Comparison of ENCODE assay signal across 26 cellular contexts in the genomic region with DNA sequence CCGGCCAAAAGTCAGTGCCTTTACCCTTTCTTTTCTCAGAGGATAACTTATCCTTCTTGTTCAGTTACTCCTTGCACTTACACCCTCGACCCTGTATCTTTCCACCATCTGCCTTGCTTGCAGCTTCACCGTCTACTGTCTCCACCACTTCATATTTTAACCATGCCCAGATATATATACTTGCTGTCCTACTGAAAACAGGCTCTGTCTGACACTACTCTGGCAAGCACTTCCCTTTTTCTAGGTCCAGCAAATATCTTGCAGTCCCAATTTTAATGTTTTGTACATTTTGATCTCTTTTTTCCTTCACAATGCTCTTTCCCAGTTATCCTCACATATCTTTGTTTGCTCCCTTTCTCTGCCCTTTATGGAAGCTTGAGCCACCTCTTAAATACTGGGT.
"Had no signal": no experiment of that assay in that cellular context is flagged by ENCODE, and none has a peak within 500 bp of the region (broad histone marks: within the 10 kb centered on the region; RNA-seq: fewer than 3 reads in every experiment).

No MANE protein-coding gene starts in this region.

- H3K4me1 ChIP-seq: esophagus squamous epithelium, heart right ventricle, left ventricle myocardium inferior, lower lobe of right lung, prostate gland, right atrium auricular region, sigmoid colon, testis, tibial artery had no signal

- H3K4me3 ChIP-seq: esophagus squamous epithelium, heart right ventricle, left ventricle myocardium inferior, lower lobe of right lung, prostate gland, right atrium auricular region, sigmoid colon, testis, tibial artery had no signal

- FAIRE-seq: endometrium had no signal

- DNase-seq: dermis blood vessel endothelial cell; effector memory CD8-positive, alpha-beta T cell; erythroblast; esophagus squamous epithelium; foreskin melanocyte; glutamatergic neuron; heart right ventricle; hippocampal formation; islet precursor cell; kidney glomerular epithelial cell; left colon; left ventricle myocardium inferior; lower lobe of right lung; naive thymus-derived CD8-positive, alpha-beta T cell; nephron progenitor cell; nucleus accumbens; sigmoid colon; stimulated activated CD4-positive, alpha-beta T cell treated with anti-CD3 and anti-CD28 coated beads, Interleukin-4, amount 100 ng/mL, for 4 hours; stimulated activated naive CD8-positive, alpha-beta T cell treated with anti-CD3 and anti-CD28 coated beads, Interleukin-15, Interleukin-2, amounts not matched to agents 100 U/mL and 50 U/mL, for 24 hours; substantia nigra; testis; tibial artery had no signal

- H3K27ac ChIP-seq: esophagus squamous epithelium, heart right ventricle, left ventricle myocardium inferior, lower lobe of right lung, prostate gland, right atrium auricular region, sigmoid colon, testis, tibial artery had no signal

- H3K36me3 ChIP-seq: esophagus squamous epithelium, lower lobe of right lung, prostate gland, sigmoid colon, tibial artery had no signal

- H3K9me3 ChIP-seq: esophagus squamous epithelium, heart right ventricle, left ventricle myocardium inferior, lower lobe of right lung, prostate gland, right atrium auricular region, sigmoid colon, testis, tibial artery had no signal

- H3K27me3 ChIP-seq: esophagus squamous epithelium, heart right ventricle, right atrium auricular region, sigmoid colon, testis, tibial artery had no signal

- ATAC-seq: effector memory CD8-positive, alpha-beta T cell; heart right ventricle; left colon; lower lobe of right lung; naive thymus-derived CD8-positive, alpha-beta T cell; stimulated activated memory B cell treated with anti-CD40 and anti-IgM and Interleukin-4, amounts not matched to agents 10 μg/mL and 1 μg/mL and 100 μg/mL, for 72 hours; stimulated activated naive CD8-positive, alpha-beta T cell treated with anti-CD3 and anti-CD28 coated beads, Interleukin-15, Interleukin-2, amounts not matched to agents 100 U/mL and 50 U/mL, for 24 hours had no signal
